Comparison of ENCODE assay signal across 20 cellular contexts in genomic region chr9:107989099-107989498, GRCh38.
A peak's percentile ranks its signal among the peaks of the same experiment; 100 is the strongest.
DNase-seq lines count a peak whose midpoint lies in the region; FAIRE-seq and TF ChIP-seq lines count a peak whose summit lies in the region.
"Had no signal": no experiment of that assay in that cellular context is flagged by ENCODE, and none has a peak within 500 bp of the region (broad histone marks: within the 10 kb centered on the region; RNA-seq: fewer than 3 reads in every experiment).

No MANE protein-coding gene starts in this region.

- no peaks in the 10 kb centered on the region for H3K36me3 ChIP-seq in spleen

- TF ChIP-seq POLR2A in spleen (IDR thresholded peaks at IDR 0.05) (no peak), GM12891 (IDR thresholded peaks at IDR 0.05; ENCODE audit: low read depth, low read length) (no peak)

- H3K9me3 ChIP-seq in spleen: no peaks in the 10 kb centered on the region

- DNase-seq in GM04503 (ENCODE audit: low read depth) (peak; percentile 13), choroid plexus epithelial cell (ENCODE audit: low read depth) (peak; percentile 33), iris pigment epithelial cell (ENCODE audit: low read depth) (peak; percentile 15), spleen (no peak), NCI-H69 (lab: John Stamatoyannopoulos, UW) (no peak), GM12891 (ENCODE audit: insufficient read length, low spot score) (no peak)
- no peak for DNase-seq in activated T-cell treated with anti-CD3 and anti-CD28 coated beads, Interleukin-2, amount 50 U/mL, for 1 hour
- DNase-seq: ACHN; Calu3; CD4-positive, alpha-beta memory T cell; DMS53; NCI-H1417; NCI-H187 treated with DMSO at 0.1 percent for 48 hours; NCI-H2171 treated with DMSO at 0.1 percent for 48 hours; NCI-H446 treated with DMSO at 0.1 percent for 48 hours; NCI-H748 treated with DMSO at 0.1 percent for 48 hours; OCI-M1; SIG-M5 had no signal

- peaks cover 0 to 24% (median 6%) of the 10 kb centered on the region in 6 donors for H3K4me1 ChIP-seq in spleen

- TF ChIP-seq CTCF in choroid plexus epithelial cell (conservative IDR thresholded peaks at IDR 0.05; ENCODE audit: low read depth, low read length) (no peak), spleen (IDR thresholded peaks at IDR 0.05 in 8 of 11, conservative IDR thresholded peaks at IDR 0.05 in 3 of 11) (no peak)

- intact Hi-C loops in spleen (cut with DNase I; ENCODE audit: low total_unique reads): no loop called here

- no peak for FAIRE-seq in GM12891 (lab: Jason Lieb, UNC)
- FAIRE-seq: HTR-8/SVneo had no signal

- no peaks in the 10 kb centered on the region for H3K27me3 ChIP-seq in spleen (replicated peaks in 1 of 7)

- peak overlapping the region in 6 of 8 donors; percentile 7 to 76 (median 64) for H3K27ac ChIP-seq in spleen

- H3K4me3 ChIP-seq in choroid plexus epithelial cell (ENCODE audit: low read depth, low read length) (no peak overlapping the region), spleen (no peak overlapping the region)
- H3K4me3 ChIP-seq: GM23338 had no signal

- 38 to 74% (median 46%) methylated on average over 4 of the region's 4 CpGs for WGBS in spleen, 5 donors

TF ChIP-seq in GM12891, 5 proteins besides CTCF, POLR2A, EP300 and RAD21:
- no peak for TF ChIP-seq TAF1 (IDR thresholded peaks at IDR 0.05; ENCODE audit: low read depth, low read length)
- TF ChIP-seq SPI1 (IDR thresholded peaks at IDR 0.05; ENCODE audit: low read depth, low read length): no peak
- no peak for TF ChIP-seq POU2F2 (IDR thresholded peaks at IDR 0.05; ENCODE audit: low read depth, low read length)
- TF ChIP-seq POLR2AphosphoS5 (IDR thresholded peaks at IDR 0.05; ENCODE audit: low read depth, low read length): no peak
- no peak for TF ChIP-seq PAX5 (IDR thresholded peaks at IDR 0.05; ENCODE audit: insufficient read depth, low read length, severe bottlenecking)

Comparison
In these comparisons a context has a peak if more than half of its experiments do, and no peak if none do; other contexts are left out.
1. DNase-seq: peak in GM04503 (single experiment), choroid plexus epithelial cell (single experiment) and iris pigment epithelial cell (single experiment); none in spleen (single experiment), NCI-H69 (single experiment), activated T-cell treated with anti-CD3 and anti-CD28 coated beads, Interleukin-2, amount 50 U/mL, for 1 hour (single experiment) and GM12891 (single experiment).